Comparison of ENCODE assay signal across 9 cellular contexts in genomic region chr7:135320277-135320676, GRCh38.
DNase-seq lines count a peak whose midpoint lies in the region; ATAC-seq, FAIRE-seq and TF ChIP-seq lines count a peak whose summit lies in the region.
"Had no signal": no experiment of that assay in that cellular context is flagged by ENCODE, and none has a peak within 500 bp of the region (broad histone marks: within the 10 kb centered on the region; RNA-seq: fewer than 3 reads in every experiment).

No MANE protein-coding gene starts in this region.

- H3K9me3 ChIP-seq in K562 (replicated peaks; ENCODE audit: control insufficient read depth, insufficient read depth, low read depth, low read length) = no peaks in the 10 kb centered on the region

- ATAC-seq in K562 = no peak
- peak; percentile 89 for ATAC-seq in left lobe of liver
- no peak for ATAC-seq in HG02938 (IDR thresholded peaks at IDR 0.05; ENCODE audit: unreplicated experiment)
- ATAC-seq: activated naive CD8-positive, alpha-beta T cell treated with anti-CD3 and anti-CD28 coated beads, Interleukin-2, amount 50 U/mL, for 24 hours had no signal

- in situ Hi-C loops in K562 (cut with MboI) = no loop called here

- H2AFZ ChIP-seq in ACC112 (ENCODE audit: low read length, unreplicated experiment) (no peak overlapping the region), K562 (ENCODE audit: low read depth, low read length) (no peak overlapping the region)

- H3K4me1 ChIP-seq in ACC112 (ENCODE audit: control insufficient read depth, insufficient read depth, low read length, unreplicated experiment) (peaks cover 8% of the 10 kb centered on the region), K562 (replicated peaks in 1 of 2; ENCODE audit: control insufficient read depth in 2 of 2, insufficient read depth in 2 of 2, low read length in 2 of 2) (peaks cover 0 to 3% of the 10 kb centered on the region in 2 experiments; a peak in 1 of 5 replicates)

- WGBS in K562 (ENCODE audit: insufficient coverage, low coverage, missing lambda C conversion rate) = under 1% methylated on average over 8 of the region's 8 CpGs

- no peak overlapping the region for H3K4me2 ChIP-seq in K562 (ENCODE audit: insufficient read depth, low read length)

- intact Hi-C loops in K562 (cut with micrococcal nuclease) = no loop called here

- CTCF ChIA-PET in K562 (lab: Yijun Ruan, JAX; ENCODE audit: low intra/inter-chr PET ratio) = no interaction called here

- TF ChIP-seq CTCF in K562 (IDR thresholded peaks at IDR 0.05 in 2 of 3, conservative IDR thresholded peaks at IDR 0.05 in 1 of 3; ENCODE audit: insufficient read depth in 2 of 3, low read depth in 1 of 3, low read length in 3 of 3) = no peak

- H3K27ac ChIP-seq in ACC112 (ENCODE audit: low read depth, low read length) = peak overlapping the region; percentile 34; the same call in 1 of the 2 replicates
- no peak overlapping the region for H3K27ac ChIP-seq in K562 (ENCODE audit: extremely low read depth, low read depth, low read length)

- DNase-seq in LoVo (ENCODE audit: low spot score) = peak; percentile 55
- peak in 1 of 4 experiments; percentile 22 for DNase-seq in K562 (ENCODE audit: extremely low read depth in 1 of 4, low spot score in 3 of 4)
- DNase-seq in left lobe of liver (ENCODE audit: low spot score) = peak; percentile 84
- DNase-seq in foreskin melanocyte = no peak
- DNase-seq in stimulated activated CD4-positive, alpha-beta T cell treated with anti-CD3 and anti-CD28 coated beads, Interleukin-4, amount 100 ng/mL, for 1 hour = no peak
- no peak for DNase-seq in activated naive CD4-positive, alpha-beta T cell treated with anti-CD3 and anti-CD28 coated beads, Interleukin-2, amount 50 U/mL, for 16 hours
- DNase-seq: activated naive CD8-positive, alpha-beta T cell treated with anti-CD3 and anti-CD28 coated beads, Interleukin-2, amount 50 U/mL, for 24 hours had no signal

- peak overlapping the region in 1 of 2 experiments; percentile 32; a peak in 1 of 4 replicates for H3K9ac ChIP-seq in K562 (ENCODE audit: insufficient read depth in 1 of 2, low read depth in 2 of 2, low read length in 2 of 2)

- H3K9me1 ChIP-seq in K562 (ENCODE audit: control insufficient read depth, insufficient read depth, low read length) = no peaks in the 10 kb centered on the region

- H4K20me1 ChIP-seq in K562 (replicated peaks; ENCODE audit: control insufficient read depth, insufficient read depth, low read length) = no peaks in the 10 kb centered on the region

- BruUV-seq in K562 (replicated peaks; lab: Mats Ljungman, UMichigan) = no TSS peak

- H3K27me3 ChIP-seq in ACC112 (ENCODE audit: insufficient read depth, low read length) (no peaks in the 10 kb centered on the region), K562 (ENCODE audit: control insufficient read depth in 2 of 2, insufficient read depth in 2 of 2, low read length in 2 of 2) (peaks cover 43% of the 10 kb centered on the region in 2 experiments)

- no peak for TF ChIP-seq EP300 in K562 (IDR thresholded peaks at IDR 0.05; ENCODE audit: low read length)

- no peak for FAIRE-seq in K562 (lab: Jason Lieb, UNC)

- TF ChIP-seq POLR2A in K562 (conservative IDR thresholded peaks at IDR 0.05) = no peak

- POLR2A ChIA-PET in K562 (lab: Yijun Ruan, JAX) = interaction anchor here (1.0 kb wide), 2 partner anchors 10 to 20 kb away, joined by 3 read pairs; no protein-coding TSS in a partner anchor

- no peak for TF ChIP-seq RAD21 in K562 (CRISPR knock-in tag; conservative IDR thresholded peaks at IDR 0.05 in 1 of 2, IDR thresholded peaks at IDR 0.05 in 1 of 2)

- no peak overlapping the region for H3K4me3 ChIP-seq in ACC112 (ENCODE audit: low read depth, low read length)
- no peak overlapping the region for H3K4me3 ChIP-seq in K562

- H3K36me3 ChIP-seq in ACC112 (ENCODE audit: insufficient read depth, low read length) (no peaks in the 10 kb centered on the region), K562 (ENCODE audit: control insufficient read depth, insufficient read depth, low read length) (no peaks in the 10 kb centered on the region)

- H3K79me2 ChIP-seq in ACC112 (ENCODE audit: control insufficient read depth, insufficient read depth, low read length, unreplicated experiment) (no peaks in the 10 kb centered on the region), K562 (ENCODE audit: control insufficient read depth, insufficient read depth, low read length) (no peaks in the 10 kb centered on the region)

TF ChIP-seq in K562, 482 proteins besides CTCF, POLR2A, EP300 and RAD21:
- TF ChIP-seq BRF2 (IDR thresholded peaks at IDR 0.05; ENCODE audit: borderline replicate concordance, insufficient read depth, insufficient read length) = no peak
- TF ChIP-seq ZZZ3 (IDR thresholded peaks at IDR 0.05) = no peak
- TF ChIP-seq SUPT5H (IDR thresholded peaks at IDR 0.05) = no peak
- 0 out of 2 replicates have a peak, but pooled peaks have one; percentile 40 for TF ChIP-seq NFIC (IDR thresholded peaks at IDR 0.05)
TF ChIP-seq in K562: peak in this region for 1.

Comparison
In these comparisons a context has a peak if more than half of its experiments do, and no peak if none do; other contexts are left out.
1. DNase-seq: peak in LoVo (single experiment) and left lobe of liver (single experiment); none in foreskin melanocyte (single experiment), stimulated activated CD4-positive, alpha-beta T cell treated with anti-CD3 and anti-CD28 coated beads, Interleukin-4, amount 100 ng/mL, for 1 hour (single experiment) and activated naive CD4-positive, alpha-beta T cell treated with anti-CD3 and anti-CD28 coated beads, Interleukin-2, amount 50 U/mL, for 16 hours (single experiment).